8 cellular contexts compared by ENCODE assay signal in the genomic region with DNA sequence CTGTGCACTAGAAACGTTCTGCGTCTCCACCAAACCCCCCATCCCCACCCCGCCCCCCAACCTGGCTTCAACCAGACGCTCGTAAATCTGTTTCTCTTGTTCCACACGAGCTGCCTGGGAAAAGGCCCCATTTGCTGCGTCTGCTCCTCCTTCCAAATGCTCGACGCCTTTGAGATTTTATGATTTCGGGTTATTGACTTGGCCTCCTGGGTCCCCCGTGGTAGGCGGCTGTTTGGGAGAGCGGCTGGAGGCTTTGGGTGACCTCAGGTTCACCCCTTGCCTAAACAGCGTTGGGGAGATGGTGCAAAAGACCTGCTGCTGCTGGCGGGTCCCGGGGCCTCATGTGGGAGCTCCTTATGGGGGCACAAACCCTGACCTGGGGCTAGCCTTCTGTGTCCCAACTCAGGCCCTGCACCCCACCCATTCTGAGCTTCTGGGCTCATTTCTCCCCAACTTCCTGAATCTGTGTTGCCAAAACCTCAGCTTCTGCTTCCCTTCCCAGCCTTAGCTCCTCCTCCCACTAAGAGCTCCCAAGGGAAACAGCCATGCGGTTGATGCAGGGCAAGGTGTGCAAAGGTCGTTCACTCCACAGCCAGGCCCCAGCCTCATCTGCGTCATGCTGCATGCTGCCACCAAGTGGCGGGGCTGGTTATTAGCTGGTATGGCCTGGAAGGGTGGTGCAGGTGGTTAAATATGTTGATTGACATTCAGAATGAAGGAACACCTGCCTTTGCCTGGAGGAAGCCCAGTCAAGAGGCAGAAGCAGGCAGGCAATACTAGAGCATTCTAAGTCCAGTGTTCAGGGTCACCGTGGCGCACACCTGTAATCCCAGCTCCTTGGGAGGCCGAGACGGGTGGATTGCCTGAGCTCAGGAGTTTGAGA. TPM values are rescaled to one million over a fixed set of nuclear protein-coding genes. Genes with fewer than 3 reads are reported as not detected.
DNase-seq lines count a peak whose midpoint lies in the region; ATAC-seq and TF ChIP-seq lines count a peak whose summit lies in the region.

No MANE protein-coding gene starts in this region.

- H3K36me3 ChIP-seq in SU-DHL-6 (ENCODE audit: low read length), result no peaks in the 10 kb centered on the region

- TF ChIP-seq CTCF in GM10248 (IDR thresholded peaks at IDR 0.05; ENCODE audit: control extremely low read depth, extremely low read depth, low read depth, missing control alignments), result peak; percentile 60
- peak; percentile 58 for TF ChIP-seq CTCF in SU-DHL-6 (IDR thresholded peaks at IDR 0.05; ENCODE audit: insufficient read depth, low read length, poor library complexity, severe bottlenecking)

- no peaks in the 10 kb centered on the region for H4K20me1 ChIP-seq in SU-DHL-6 (ENCODE audit: low read depth, low read length)

- no peak for ATAC-seq in HG02970 (IDR thresholded peaks at IDR 0.05; ENCODE audit: low FRiP score, unreplicated experiment)
- no peak for ATAC-seq in activated CD4-positive, CD25-positive, alpha-beta regulatory T cell treated with anti-CD3 and anti-CD28 coated beads, Interleukin-2, amount 50 U/mL, for 24 hours

- no peaks in the 10 kb centered on the region for H3K9me3 ChIP-seq in SU-DHL-6 (ENCODE audit: insufficient read depth, low read length)

- no peak overlapping the region for H2AFZ ChIP-seq in SU-DHL-6 (ENCODE audit: low read depth, low read length, severe bottlenecking)

- H3F3A ChIP-seq in SU-DHL-6 (ENCODE audit: insufficient read depth), result no peaks in the 10 kb centered on the region

- DNase-seq in A172 (ENCODE audit: low spot score) (peak; percentile 93), GM10248 (ENCODE audit: extremely low spot score) (peak; percentile 75), NAMALWA (ENCODE audit: low spot score) (peak; percentile 85), glomerular visceral epithelial cell (ENCODE audit: extremely low spot score) (peak; percentile 44)
- peak; percentile 53 for DNase-seq in stimulated activated CD8-positive, alpha-beta memory T cell treated with anti-CD3 and anti-CD28 coated beads, Interleukin-4, amount 100 ng/mL, for 48 hours

- H3K27ac ChIP-seq in SU-DHL-6 (ENCODE audit: low read depth, low read length), result no peak overlapping the region

- H3K4me2 ChIP-seq in SU-DHL-6 (ENCODE audit: low read depth, low read length, poor library complexity, severe bottlenecking), result no peak overlapping the region

- POLR2A ChIA-PET in GM10248 (lab: Yijun Ruan, JAX), result no interaction called here

- H3K9me2 ChIP-seq in SU-DHL-6 (replicated peaks; ENCODE audit: insufficient read depth, low read length), result no peaks in the 10 kb centered on the region

- H3K4me3 ChIP-seq in SU-DHL-6 (ENCODE audit: insufficient read depth, low read length, poor library complexity, severe bottlenecking), result no peak overlapping the region

- H3K79me2 ChIP-seq in SU-DHL-6 (ENCODE audit: insufficient read depth, low read length), result no peaks in the 10 kb centered on the region

- no peaks in the 10 kb centered on the region for H3K27me3 ChIP-seq in SU-DHL-6 (ENCODE audit: low read length)

- CTCF ChIA-PET in GM10248 (lab: Yijun Ruan, JAX), result interaction anchor here (0.6 to 2.7 kb wide), 11 partner anchors 10 to 166 kb away, joined by 3 to 10 read pairs (median 3); partner anchors contain the start of gene METTL27

- H3K9ac ChIP-seq in SU-DHL-6 (ENCODE audit: low read length), result no peak overlapping the region

RNA-seq across cellular contexts. Expression of gene ELN, which starts 49.1 kb away (rescaled TPM):
- 0.41 and 0.50 TPM in 2 replicates for total RNA-seq in A172 (2014; rRNA removed; shearing (Covaris generic))
